In the genomic region with DNA sequence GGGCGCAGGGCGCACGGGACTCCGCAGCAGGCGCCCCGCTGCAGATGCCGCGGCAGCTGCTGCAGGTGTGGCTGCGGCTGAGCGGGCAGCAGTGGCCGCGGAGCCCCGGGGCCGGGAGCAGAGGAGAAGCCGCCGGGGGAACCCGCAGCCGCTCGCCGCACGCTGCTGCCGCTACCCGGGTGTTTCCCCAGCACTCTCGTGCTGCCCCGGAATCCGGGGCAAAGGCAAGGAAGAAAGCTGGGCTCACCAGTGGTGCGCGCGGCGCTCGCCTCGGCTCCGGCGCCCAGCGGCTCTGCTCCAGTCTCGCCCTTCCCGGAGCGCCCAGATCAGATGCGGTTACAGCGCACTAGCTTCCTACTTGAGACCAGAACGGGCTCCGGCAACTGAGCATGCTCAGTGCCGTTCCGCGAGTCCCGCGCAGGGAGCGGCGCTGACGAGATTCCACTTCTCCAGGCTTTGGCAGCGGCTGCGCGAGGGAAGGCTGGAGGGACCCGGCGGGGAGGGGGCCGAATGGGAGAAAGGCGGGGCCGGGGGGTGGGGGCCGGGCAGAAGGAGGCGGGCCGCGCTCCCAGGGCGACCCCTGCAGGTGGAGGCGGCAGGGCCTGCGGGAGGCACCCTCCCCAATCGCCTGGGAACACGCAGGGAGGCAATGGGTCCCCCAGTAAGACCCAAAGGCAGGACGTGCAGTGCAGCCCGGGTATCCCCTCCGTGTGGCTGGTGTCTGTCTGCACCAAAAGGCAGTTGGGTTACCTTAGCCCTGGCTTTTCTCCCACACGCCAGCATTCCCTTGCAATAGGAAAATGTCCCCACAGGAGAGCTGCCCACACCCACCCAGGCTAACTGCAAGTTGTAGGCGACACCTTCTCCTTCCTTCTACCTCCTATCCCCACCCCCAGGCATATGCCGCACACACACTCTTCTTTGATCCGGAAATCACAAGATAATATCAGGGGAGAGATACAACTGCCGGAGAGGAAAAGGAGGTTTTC, we compare ENCODE assay signal across 1 cellular context.
TF ChIP-seq lines count a peak whose summit lies in the region.

Gene APBB2, minus strand, starts transcription at position 385 of the 989 bp plus-strand sequence. CDS start 181,288 bp downstream, outside the sequence.

TF ChIP-seq in IMR-90, 13 proteins besides CTCF, POLR2A, EP300 and RAD21:
- TF ChIP-seq MXI1 (IDR thresholded peaks at IDR 0.05; ENCODE audit: borderline replicate concordance, low read depth, low read length): peak; percentile 74; the same call in 1 of the 2 replicates
- TF ChIP-seq MAFK (IDR thresholded peaks at IDR 0.05; ENCODE audit: low read depth, low read length): no peak
- 0 out of 2 replicates have a peak, but pooled peaks have one; percentile 9 for TF ChIP-seq CHD1 (IDR thresholded peaks at IDR 0.05; ENCODE audit: low read depth, low read length)
- TF ChIP-seq RCOR1 (IDR thresholded peaks at IDR 0.05; ENCODE audit: insufficient replicate concordance, low read length): no peak
- no peak for TF ChIP-seq FOS (IDR thresholded peaks at IDR 0.05; ENCODE audit: low read depth, low read length)
- peak; percentile 97 for TF ChIP-seq MAZ (IDR thresholded peaks at IDR 0.05; ENCODE audit: borderline replicate concordance, low read depth, low read length)
- TF ChIP-seq, protein P1, sequence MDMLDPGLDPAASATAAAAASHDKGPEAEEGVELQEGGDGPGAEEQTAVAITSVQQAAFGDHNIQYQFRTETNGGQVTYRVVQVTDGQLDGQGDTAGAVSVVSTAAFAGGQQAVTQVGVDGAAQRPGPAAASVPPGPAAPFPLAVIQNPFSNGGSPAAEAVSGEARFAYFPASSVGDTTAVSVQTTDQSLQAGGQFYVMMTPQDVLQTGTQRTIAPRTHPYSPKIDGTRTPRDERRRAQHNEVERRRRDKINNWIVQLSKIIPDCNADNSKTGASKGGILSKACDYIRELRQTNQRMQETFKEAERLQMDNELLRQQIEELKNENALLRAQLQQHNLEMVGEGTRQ (IDR thresholded peaks at IDR 0.05; ENCODE audit: low read depth, low read length): no peak
- no peak for TF ChIP-seq RFX5 (IDR thresholded peaks at IDR 0.05; ENCODE audit: low read depth, low read length)
- no peak for TF ChIP-seq CEBPB (IDR thresholded peaks at IDR 0.05; ENCODE audit: low read depth, low read length)
- no peak for TF ChIP-seq ELK1 (IDR thresholded peaks at IDR 0.05; ENCODE audit: borderline replicate concordance, low read depth, low read length)
- no peak for TF ChIP-seq NFE2L2 (IDR thresholded peaks at IDR 0.05; ENCODE audit: low read depth, low read length)
- TF ChIP-seq BHLHE40 (IDR thresholded peaks at IDR 0.05; ENCODE audit: low read depth, low read length): peak; percentile 23; the same call in 1 of the 2 replicates
- TF ChIP-seq SMC3 (IDR thresholded peaks at IDR 0.05; ENCODE audit: low read depth, low read length): no peak; the same call in 1 of the 2 replicates
